ENCODE assay signal across 1 cellular context in the genomic region with DNA sequence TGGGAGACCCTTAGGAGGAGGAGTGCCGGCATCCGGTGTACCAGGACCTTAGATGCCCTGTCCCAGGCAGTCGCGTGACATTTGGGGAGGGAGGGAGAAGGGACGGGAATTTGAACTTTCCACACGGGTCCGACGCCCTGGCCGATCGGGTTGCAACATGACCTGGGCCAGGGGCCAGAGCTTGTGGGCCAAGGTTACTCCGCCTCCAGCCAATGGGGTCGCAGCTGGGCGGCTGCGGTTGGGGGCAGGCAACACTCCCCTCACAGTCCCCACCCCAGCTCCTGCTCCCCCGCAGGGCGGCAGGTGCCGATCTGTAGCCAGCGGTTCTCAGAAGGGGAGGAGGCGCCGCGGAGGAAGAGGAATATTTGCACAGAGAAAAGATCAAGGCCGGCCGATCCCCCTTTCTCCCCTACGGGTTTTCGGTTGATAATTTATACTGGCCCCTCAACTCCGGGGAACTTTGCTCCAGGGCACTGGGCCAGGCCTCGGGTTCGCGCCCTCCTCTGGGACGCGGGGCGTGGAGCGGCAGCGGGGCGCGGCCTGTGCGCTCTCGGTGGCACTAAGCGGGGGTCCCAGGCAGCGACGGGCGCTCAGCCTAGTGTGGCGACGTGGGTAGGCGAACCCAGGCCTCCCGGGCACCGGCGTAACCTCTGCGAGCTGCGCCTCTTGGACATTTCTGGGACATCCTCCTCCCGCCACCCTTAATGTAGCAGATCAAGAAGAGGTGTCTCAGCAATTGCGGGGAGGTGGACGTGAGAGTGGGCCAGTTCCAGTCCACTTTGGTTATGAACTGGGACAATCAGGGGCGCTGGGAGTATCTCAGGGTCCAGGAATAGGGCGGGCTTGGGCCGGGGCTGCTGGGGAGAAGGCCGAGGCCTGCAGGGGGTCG.
TF ChIP-seq lines count a peak whose summit lies in the region.

No MANE protein-coding gene starts in this region.

TF ChIP-seq in HepG2, 621 proteins besides CTCF, POLR2A, EP300 and RAD21 (continued from another document and continues in another):
- TF ChIP-seq, protein P1, sequence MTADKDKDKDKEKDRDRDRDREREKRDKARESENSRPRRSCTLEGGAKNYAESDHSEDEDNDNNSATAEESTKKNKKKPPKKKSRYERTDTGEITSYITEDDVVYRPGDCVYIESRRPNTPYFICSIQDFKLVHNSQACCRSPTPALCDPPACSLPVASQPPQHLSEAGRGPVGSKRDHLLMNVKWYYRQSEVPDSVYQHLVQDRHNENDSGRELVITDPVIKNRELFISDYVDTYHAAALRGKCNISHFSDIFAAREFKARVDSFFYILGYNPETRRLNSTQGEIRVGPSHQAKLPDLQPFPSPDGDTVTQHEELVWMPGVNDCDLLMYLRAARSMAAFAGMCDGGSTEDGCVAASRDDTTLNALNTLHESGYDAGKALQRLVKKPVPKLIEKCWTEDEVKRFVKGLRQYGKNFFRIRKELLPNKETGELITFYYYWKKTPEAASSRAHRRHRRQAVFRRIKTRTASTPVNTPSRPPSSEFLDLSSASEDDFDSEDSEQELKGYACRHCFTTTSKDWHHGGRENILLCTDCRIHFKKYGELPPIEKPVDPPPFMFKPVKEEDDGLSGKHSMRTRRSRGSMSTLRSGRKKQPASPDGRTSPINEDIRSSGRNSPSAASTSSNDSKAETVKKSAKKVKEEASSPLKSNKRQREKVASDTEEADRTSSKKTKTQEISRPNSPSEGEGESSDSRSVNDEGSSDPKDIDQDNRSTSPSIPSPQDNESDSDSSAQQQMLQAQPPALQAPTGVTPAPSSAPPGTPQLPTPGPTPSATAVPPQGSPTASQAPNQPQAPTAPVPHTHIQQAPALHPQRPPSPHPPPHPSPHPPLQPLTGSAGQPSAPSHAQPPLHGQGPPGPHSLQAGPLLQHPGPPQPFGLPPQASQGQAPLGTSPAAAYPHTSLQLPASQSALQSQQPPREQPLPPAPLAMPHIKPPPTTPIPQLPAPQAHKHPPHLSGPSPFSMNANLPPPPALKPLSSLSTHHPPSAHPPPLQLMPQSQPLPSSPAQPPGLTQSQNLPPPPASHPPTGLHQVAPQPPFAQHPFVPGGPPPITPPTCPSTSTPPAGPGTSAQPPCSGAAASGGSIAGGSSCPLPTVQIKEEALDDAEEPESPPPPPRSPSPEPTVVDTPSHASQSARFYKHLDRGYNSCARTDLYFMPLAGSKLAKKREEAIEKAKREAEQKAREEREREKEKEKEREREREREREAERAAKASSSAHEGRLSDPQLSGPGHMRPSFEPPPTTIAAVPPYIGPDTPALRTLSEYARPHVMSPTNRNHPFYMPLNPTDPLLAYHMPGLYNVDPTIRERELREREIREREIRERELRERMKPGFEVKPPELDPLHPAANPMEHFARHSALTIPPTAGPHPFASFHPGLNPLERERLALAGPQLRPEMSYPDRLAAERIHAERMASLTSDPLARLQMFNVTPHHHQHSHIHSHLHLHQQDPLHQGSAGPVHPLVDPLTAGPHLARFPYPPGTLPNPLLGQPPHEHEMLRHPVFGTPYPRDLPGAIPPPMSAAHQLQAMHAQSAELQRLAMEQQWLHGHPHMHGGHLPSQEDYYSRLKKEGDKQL (CRISPR knock-in tag; IDR thresholded peaks at IDR 0.05; ENCODE audit: low read depth), result peak; percentile 81; the same call in 1 of the 2 replicates
- TF ChIP-seq HCFC1 (IDR thresholded peaks at IDR 0.05; ENCODE audit: low read depth, low read length), result no peak
- no peak for TF ChIP-seq ZNF235 (CRISPR knock-in tag; IDR thresholded peaks at IDR 0.05; ENCODE audit: borderline replicate concordance)
- TF ChIP-seq ZNF589 (CRISPR knock-in tag; conservative IDR thresholded peaks at IDR 0.05), result no peak; the same call in none of the 2 replicates
- TF ChIP-seq YEATS4 (CRISPR knock-in tag; IDR thresholded peaks at IDR 0.05; ENCODE audit: borderline replicate concordance), result peak; percentile 68; the same call in 1 of the 2 replicates
- peak; percentile 38; the same call in 1 of the 2 replicates for TF ChIP-seq FOXC1 (CRISPR knock-in tag; IDR thresholded peaks at IDR 0.05; ENCODE audit: borderline replicate concordance)
- TF ChIP-seq NR2F1 (CRISPR knock-in tag; IDR thresholded peaks at IDR 0.05), result peak; percentile 91 to 94
- TF ChIP-seq SIX1 (CRISPR knock-in tag; IDR thresholded peaks at IDR 0.05; ENCODE audit: borderline replicate concordance), result peak; percentile 88
- no peak for TF ChIP-seq NFE2 (CRISPR knock-in tag; IDR thresholded peaks at IDR 0.05)
- TF ChIP-seq CEBPB (IDR thresholded peaks at IDR 0.05; ENCODE audit: borderline replicate concordance, low read depth, low read length), result peak; percentile 97
- TF ChIP-seq ZNF350 (CRISPR knock-in tag; IDR thresholded peaks at IDR 0.05; ENCODE audit: borderline replicate concordance, low read depth), result peak; percentile 98
- TF ChIP-seq, protein P2, sequence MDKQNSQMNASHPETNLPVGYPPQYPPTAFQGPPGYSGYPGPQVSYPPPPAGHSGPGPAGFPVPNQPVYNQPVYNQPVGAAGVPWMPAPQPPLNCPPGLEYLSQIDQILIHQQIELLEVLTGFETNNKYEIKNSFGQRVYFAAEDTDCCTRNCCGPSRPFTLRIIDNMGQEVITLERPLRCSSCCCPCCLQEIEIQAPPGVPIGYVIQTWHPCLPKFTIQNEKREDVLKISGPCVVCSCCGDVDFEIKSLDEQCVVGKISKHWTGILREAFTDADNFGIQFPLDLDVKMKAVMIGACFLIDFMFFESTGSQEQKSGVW (CRISPR knock-in tag; IDR thresholded peaks at IDR 0.05; ENCODE audit: borderline replicate concordance), result no peak
- TF ChIP-seq KDM6A (CRISPR knock-in tag; IDR thresholded peaks at IDR 0.05; ENCODE audit: low read depth), result peak; percentile 85
- TF ChIP-seq, protein P3, sequence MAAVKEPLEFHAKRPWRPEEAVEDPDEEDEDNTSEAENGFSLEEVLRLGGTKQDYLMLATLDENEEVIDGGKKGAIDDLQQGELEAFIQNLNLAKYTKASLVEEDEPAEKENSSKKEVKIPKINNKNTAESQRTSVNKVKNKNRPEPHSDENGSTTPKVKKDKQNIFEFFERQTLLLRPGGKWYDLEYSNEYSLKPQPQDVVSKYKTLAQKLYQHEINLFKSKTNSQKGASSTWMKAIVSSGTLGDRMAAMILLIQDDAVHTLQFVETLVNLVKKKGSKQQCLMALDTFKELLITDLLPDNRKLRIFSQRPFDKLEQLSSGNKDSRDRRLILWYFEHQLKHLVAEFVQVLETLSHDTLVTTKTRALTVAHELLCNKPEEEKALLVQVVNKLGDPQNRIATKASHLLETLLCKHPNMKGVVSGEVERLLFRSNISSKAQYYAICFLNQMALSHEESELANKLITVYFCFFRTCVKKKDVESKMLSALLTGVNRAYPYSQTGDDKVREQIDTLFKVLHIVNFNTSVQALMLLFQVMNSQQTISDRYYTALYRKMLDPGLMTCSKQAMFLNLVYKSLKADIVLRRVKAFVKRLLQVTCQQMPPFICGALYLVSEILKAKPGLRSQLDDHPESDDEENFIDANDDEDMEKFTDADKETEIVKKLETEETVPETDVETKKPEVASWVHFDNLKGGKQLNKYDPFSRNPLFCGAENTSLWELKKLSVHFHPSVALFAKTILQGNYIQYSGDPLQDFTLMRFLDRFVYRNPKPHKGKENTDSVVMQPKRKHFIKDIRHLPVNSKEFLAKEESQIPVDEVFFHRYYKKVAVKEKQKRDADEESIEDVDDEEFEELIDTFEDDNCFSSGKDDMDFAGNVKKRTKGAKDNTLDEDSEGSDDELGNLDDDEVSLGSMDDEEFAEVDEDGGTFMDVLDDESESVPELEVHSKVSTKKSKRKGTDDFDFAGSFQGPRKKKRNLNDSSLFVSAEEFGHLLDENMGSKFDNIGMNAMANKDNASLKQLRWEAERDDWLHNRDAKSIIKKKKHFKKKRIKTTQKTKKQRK (IDR thresholded peaks at IDR 0.05; ENCODE audit: low read length), result no peak
- TF ChIP-seq, protein P4, sequence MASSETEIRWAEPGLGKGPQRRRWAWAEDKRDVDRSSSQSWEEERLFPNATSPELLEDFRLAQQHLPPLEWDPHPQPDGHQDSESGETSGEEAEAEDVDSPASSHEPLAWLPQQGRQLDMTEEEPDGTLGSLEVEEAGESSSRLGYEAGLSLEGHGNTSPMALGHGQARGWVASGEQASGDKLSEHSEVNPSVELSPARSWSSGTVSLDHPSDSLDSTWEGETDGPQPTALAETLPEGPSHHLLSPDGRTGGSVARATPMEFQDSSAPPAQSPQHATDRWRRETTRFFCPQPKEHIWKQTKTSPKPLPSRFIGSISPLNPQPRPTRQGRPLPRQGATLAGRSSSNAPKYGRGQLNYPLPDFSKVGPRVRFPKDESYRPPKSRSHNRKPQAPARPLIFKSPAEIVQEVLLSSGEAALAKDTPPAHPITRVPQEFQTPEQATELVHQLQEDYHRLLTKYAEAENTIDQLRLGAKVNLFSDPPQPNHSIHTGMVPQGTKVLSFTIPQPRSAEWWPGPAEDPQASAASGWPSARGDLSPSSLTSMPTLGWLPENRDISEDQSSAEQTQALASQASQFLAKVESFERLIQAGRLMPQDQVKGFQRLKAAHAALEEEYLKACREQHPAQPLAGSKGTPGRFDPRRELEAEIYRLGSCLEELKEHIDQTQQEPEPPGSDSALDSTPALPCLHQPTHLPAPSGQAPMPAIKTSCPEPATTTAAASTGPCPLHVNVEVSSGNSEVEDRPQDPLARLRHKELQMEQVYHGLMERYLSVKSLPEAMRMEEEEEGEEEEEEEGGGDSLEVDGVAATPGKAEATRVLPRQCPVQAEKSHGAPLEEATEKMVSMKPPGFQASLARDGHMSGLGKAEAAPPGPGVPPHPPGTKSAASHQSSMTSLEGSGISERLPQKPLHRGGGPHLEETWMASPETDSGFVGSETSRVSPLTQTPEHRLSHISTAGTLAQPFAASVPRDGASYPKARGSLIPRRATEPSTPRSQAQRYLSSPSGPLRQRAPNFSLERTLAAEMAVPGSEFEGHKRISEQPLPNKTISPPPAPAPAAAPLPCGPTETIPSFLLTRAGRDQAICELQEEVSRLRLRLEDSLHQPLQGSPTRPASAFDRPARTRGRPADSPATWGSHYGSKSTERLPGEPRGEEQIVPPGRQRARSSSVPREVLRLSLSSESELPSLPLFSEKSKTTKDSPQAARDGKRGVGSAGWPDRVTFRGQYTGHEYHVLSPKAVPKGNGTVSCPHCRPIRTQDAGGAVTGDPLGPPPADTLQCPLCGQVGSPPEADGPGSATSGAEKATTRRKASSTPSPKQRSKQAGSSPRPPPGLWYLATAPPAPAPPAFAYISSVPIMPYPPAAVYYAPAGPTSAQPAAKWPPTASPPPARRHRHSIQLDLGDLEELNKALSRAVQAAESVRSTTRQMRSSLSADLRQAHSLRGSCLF (CRISPR knock-in tag; IDR thresholded peaks at IDR 0.05; ENCODE audit: borderline replicate concordance), result no peak; the same call in 1 of the 2 replicates
- TF ChIP-seq, protein P5, sequence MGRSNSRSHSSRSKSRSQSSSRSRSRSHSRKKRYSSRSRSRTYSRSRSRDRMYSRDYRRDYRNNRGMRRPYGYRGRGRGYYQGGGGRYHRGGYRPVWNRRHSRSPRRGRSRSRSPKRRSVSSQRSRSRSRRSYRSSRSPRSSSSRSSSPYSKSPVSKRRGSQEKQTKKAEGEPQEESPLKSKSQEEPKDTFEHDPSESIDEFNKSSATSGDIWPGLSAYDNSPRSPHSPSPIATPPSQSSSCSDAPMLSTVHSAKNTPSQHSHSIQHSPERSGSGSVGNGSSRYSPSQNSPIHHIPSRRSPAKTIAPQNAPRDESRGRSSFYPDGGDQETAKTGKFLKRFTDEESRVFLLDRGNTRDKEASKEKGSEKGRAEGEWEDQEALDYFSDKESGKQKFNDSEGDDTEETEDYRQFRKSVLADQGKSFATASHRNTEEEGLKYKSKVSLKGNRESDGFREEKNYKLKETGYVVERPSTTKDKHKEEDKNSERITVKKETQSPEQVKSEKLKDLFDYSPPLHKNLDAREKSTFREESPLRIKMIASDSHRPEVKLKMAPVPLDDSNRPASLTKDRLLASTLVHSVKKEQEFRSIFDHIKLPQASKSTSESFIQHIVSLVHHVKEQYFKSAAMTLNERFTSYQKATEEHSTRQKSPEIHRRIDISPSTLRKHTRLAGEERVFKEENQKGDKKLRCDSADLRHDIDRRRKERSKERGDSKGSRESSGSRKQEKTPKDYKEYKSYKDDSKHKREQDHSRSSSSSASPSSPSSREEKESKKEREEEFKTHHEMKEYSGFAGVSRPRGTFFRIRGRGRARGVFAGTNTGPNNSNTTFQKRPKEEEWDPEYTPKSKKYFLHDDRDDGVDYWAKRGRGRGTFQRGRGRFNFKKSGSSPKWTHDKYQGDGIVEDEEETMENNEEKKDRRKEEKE (IDR thresholded peaks at IDR 0.05), result no peak
- TF ChIP-seq, protein P6, sequence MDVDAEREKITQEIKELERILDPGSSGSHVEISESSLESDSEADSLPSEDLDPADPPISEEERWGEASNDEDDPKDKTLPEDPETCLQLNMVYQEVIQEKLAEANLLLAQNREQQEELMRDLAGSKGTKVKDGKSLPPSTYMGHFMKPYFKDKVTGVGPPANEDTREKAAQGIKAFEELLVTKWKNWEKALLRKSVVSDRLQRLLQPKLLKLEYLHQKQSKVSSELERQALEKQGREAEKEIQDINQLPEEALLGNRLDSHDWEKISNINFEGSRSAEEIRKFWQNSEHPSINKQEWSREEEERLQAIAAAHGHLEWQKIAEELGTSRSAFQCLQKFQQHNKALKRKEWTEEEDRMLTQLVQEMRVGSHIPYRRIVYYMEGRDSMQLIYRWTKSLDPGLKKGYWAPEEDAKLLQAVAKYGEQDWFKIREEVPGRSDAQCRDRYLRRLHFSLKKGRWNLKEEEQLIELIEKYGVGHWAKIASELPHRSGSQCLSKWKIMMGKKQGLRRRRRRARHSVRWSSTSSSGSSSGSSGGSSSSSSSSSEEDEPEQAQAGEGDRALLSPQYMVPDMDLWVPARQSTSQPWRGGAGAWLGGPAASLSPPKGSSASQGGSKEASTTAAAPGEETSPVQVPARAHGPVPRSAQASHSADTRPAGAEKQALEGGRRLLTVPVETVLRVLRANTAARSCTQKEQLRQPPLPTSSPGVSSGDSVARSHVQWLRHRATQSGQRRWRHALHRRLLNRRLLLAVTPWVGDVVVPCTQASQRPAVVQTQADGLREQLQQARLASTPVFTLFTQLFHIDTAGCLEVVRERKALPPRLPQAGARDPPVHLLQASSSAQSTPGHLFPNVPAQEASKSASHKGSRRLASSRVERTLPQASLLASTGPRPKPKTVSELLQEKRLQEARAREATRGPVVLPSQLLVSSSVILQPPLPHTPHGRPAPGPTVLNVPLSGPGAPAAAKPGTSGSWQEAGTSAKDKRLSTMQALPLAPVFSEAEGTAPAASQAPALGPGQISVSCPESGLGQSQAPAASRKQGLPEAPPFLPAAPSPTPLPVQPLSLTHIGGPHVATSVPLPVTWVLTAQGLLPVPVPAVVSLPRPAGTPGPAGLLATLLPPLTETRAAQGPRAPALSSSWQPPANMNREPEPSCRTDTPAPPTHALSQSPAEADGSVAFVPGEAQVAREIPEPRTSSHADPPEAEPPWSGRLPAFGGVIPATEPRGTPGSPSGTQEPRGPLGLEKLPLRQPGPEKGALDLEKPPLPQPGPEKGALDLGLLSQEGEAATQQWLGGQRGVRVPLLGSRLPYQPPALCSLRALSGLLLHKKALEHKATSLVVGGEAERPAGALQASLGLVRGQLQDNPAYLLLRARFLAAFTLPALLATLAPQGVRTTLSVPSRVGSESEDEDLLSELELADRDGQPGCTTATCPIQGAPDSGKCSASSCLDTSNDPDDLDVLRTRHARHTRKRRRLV (CRISPR knock-in tag; IDR thresholded peaks at IDR 0.05), result peak; percentile 80
- no peak for TF ChIP-seq RFX1 (IDR thresholded peaks at IDR 0.05)
- no peak for TF ChIP-seq GLI4 (CRISPR knock-in tag; IDR thresholded peaks at IDR 0.05; ENCODE audit: borderline replicate concordance)
- TF ChIP-seq NAIF1 (CRISPR knock-in tag; IDR thresholded peaks at IDR 0.05; ENCODE audit: borderline replicate concordance), result 0 out of 2 replicates have a peak, but pooled peaks have one; percentile 70
- TF ChIP-seq ZNF136 (CRISPR knock-in tag; IDR thresholded peaks at IDR 0.05; ENCODE audit: low read depth), result no peak
- TF ChIP-seq ZSCAN9 (CRISPR knock-in tag; IDR thresholded peaks at IDR 0.05; ENCODE audit: borderline replicate concordance), result peak; percentile 41; the same call in 1 of the 2 replicates
- peak; percentile 45 for TF ChIP-seq ZNF883 (CRISPR knock-in tag; IDR thresholded peaks at IDR 0.05; ENCODE audit: not compliant biosample characterization)
- no peak; the same call in none of the 2 replicates for TF ChIP-seq ZNF761 (CRISPR knock-in tag; conservative IDR thresholded peaks at IDR 0.05)
- no peak for TF ChIP-seq RFX5 (IDR thresholded peaks at IDR 0.05; ENCODE audit: low read depth, low read length)
- TF ChIP-seq ZBTB21 (CRISPR knock-in tag; IDR thresholded peaks at IDR 0.05), result no peak; the same call in 1 of the 2 replicates
